ENCODE assay signal across 3 cellular contexts in the genomic region with DNA sequence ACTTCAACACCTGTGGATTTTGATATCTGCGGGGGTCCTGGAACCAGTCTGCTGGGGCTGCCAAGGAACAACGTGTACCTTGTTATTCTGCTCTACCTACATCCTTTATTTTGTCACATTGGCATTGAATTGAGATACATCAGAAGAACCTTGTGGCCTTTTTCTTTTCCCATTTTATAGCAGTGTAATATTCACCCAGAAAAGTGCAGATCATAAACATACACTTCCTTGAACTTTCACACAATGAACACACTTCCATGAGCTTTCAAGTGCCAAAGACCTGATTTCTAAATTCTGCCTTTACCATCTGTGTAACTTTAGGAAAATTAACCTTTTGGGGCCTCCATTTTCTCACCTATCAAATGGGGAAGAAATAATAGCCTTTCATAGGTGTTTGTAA.
"Had no signal": no experiment of that assay in that cellular context is flagged by ENCODE, and none has a peak within 500 bp of the region (broad histone marks: within the 10 kb centered on the region; RNA-seq: fewer than 3 reads in every experiment).

No MANE protein-coding gene starts in this region.

- H3K4me3 ChIP-seq: GM12878 had no signal

- ATAC-seq: GM12878 had no signal

- DNase-seq: GDM1, GF-D8 had no signal
